1 cellular context compared by ENCODE assay signal in genomic region chr4:43659547-43659946, GRCh38.
A peak's percentile ranks its signal among the peaks of the same experiment; 100 is the strongest.
TF ChIP-seq lines count a peak whose summit lies in the region.
"Not testable (repeated sequence)": the region's sequence is repeated elsewhere in the genome, so short reads cannot be mapped to it uniquely, and the experiment has no call there.

No MANE protein-coding gene starts in this region.

- H3K9me3 ChIP-seq in HEK293 (ENCODE audit: control insufficient read depth, insufficient read depth, low read depth, low read length), result not testable (repeated sequence)

- H3K4me3 ChIP-seq in HEK293 (ENCODE audit: low read depth, low read length), result not testable (repeated sequence)

- not testable (repeated sequence) for H3K36me3 ChIP-seq in HEK293 (ENCODE audit: control insufficient read depth in 2 of 2, insufficient read depth in 1 of 2, low read length in 2 of 2)

- H3K27ac ChIP-seq in HEK293 (ENCODE audit: extremely low read depth, low read depth, low read length), result not testable (repeated sequence)

- POLR2A ChIA-PET in HEK293 (lab: Yijun Ruan, JAX), result not testable (repeated sequence)

- CTCF ChIA-PET in HEK293 (lab: Yijun Ruan, JAX), result not testable (repeated sequence)

- H3K4me1 ChIP-seq in HEK293 (ENCODE audit: control insufficient read depth, insufficient read depth, low read length), result not testable (repeated sequence)

- TF ChIP-seq CTCF in HEK293 (tag by site-specific recombination; IDR thresholded peaks at IDR 0.05), result not testable (repeated sequence)

TF ChIP-seq in HEK293, 187 proteins besides CTCF, POLR2A, EP300 and RAD21:
- peak; percentile 58; the same call in 1 of the 2 replicates for TF ChIP-seq SCRT1 (tag by site-specific recombination; IDR thresholded peaks at IDR 0.05; ENCODE audit: borderline replicate concordance)
- TF ChIP-seq SCRT2 (tag by site-specific recombination; IDR thresholded peaks at IDR 0.05), result peak; percentile 79
